In genomic region chrX:1355800-1356148, GRCh38 we compare ENCODE assay signal across 21 cellular contexts. TPM values are rescaled to one million over a fixed set of nuclear protein-coding genes. Genes with fewer than 3 reads are reported as not detected.
DNase-seq lines count a peak whose midpoint lies in the region; ATAC-seq and TF ChIP-seq lines count a peak whose summit lies in the region.
"Had no signal": no experiment of that assay in that cellular context is flagged by ENCODE, and none has a peak within 500 bp of the region (broad histone marks: within the 10 kb centered on the region; RNA-seq: fewer than 3 reads in every experiment).

No MANE protein-coding gene starts in this region.

- H3K4me1 ChIP-seq in CD8-positive, alpha-beta T cell (ENCODE audit: insufficient read depth, low read length) = no peaks in the 10 kb centered on the region
- H3K4me1 ChIP-seq in GM23338 (ENCODE audit: insufficient read depth) (peaks cover 8% of the 10 kb centered on the region), esophagus squamous epithelium (peaks cover 0 to 7% (median 0%) of the 10 kb centered on the region in 3 donors)
- H3K4me1 ChIP-seq: gastroesophageal sphincter, upper lobe of right lung had no signal

- H3F3A ChIP-seq in GM23338 (replicated peaks; ENCODE audit: low read depth) = peaks cover 4% of the 10 kb centered on the region; the same call in 1 of the 2 replicates

- H3K36me3 ChIP-seq in CD8-positive, alpha-beta T cell (ENCODE audit: insufficient read depth, low read length) = no peaks in the 10 kb centered on the region
- H3K36me3 ChIP-seq in GM23338 (ENCODE audit: insufficient read depth) (0 out of 2 replicates have a peak, but pooled peaks cover 10% of the 10 kb centered on the region), esophagus squamous epithelium (peaks cover 0 to 19% (median 0%) of the 10 kb centered on the region in 3 donors)

- no peaks in the 10 kb centered on the region for H3K27me3 Mint-ChIP-seq in CD8-positive, alpha-beta T cell (ENCODE audit: low read depth)
- H3K27me3 Mint-ChIP-seq in GM23338 (ENCODE audit: insufficient read depth, low read depth, poor library complexity) (peaks cover 9% of the 10 kb centered on the region), brain (peaks cover 3% of the 10 kb centered on the region), naive B cell (no peaks in the 10 kb centered on the region)
- H3K27me3 Mint-ChIP-seq: T-helper 17 cell had no signal

- H3K9me3 Mint-ChIP-seq in CD8-positive, alpha-beta T cell = no peaks in the 10 kb centered on the region
- H3K9me3 Mint-ChIP-seq in GM23338 (peaks cover 50% of the 10 kb centered on the region), brain (peaks cover 3 to 26% (median 11%) of the 10 kb centered on the region in 5 experiments), naive B cell (peaks cover 0 to 6% (median 0%) of the 10 kb centered on the region in 7 donors)

- peak overlapping the region; percentile 29; the same call in 1 of the 2 replicates for H2AFZ ChIP-seq in GM23338

- H3K4me2 ChIP-seq in GM23338 = peak overlapping the region; percentile 70; the same call in 1 of the 2 replicates

- peaks cover 6% of the 10 kb centered on the region for H3K4me1 Mint-ChIP-seq in CD8-positive, alpha-beta T cell (ENCODE audit: low read depth)
- H3K4me1 Mint-ChIP-seq in GM23338 (peaks cover 9% of the 10 kb centered on the region; the same call in 2 of the 3 replicates), brain (no peaks in the 10 kb centered on the region), naive B cell (peaks cover 4 to 17% (median 6%) of the 10 kb centered on the region in 3 donors)

- POLR2A ChIA-PET in CD8-positive, alpha-beta T cell (lab: Charles Lee) = no interaction called here

- no peak overlapping the region for H3K27ac ChIP-seq in CD8-positive, alpha-beta T cell (ENCODE audit: low read depth, low read length)
- H3K27ac ChIP-seq in GM23338 (ENCODE audit: low read depth) (peak overlapping the region; percentile 88), esophagus squamous epithelium (peak overlapping the region in 1 of 4 donors; percentile 17)
- H3K27ac ChIP-seq: epithelial cell of prostate, gastroesophageal sphincter, upper lobe of right lung had no signal

- H3K4me3 ChIP-seq in CD8-positive, alpha-beta T cell (ENCODE audit: low read depth, low read length) = no peak overlapping the region
- 0 out of 2 replicates have a peak overlapping the region, but pooled peaks have one; percentile 32 for H3K4me3 ChIP-seq in GM23338
- H3K4me3 ChIP-seq in esophagus squamous epithelium = no peak overlapping the region
- H3K4me3 ChIP-seq: gastroesophageal sphincter, lung, upper lobe of right lung had no signal

- no peak for DNase-seq in CD8-positive, alpha-beta T cell
- peak; percentile 38 for DNase-seq in GM23338 (ENCODE audit: low spot score)
- DNase-seq in naive B cell = no peak
- no peak for DNase-seq in NOMO-1 treated with dmso at 0.1 percent for 144 hours (lab: John Stamatoyannopoulos, UW; ENCODE audit: unreplicated experiment)
- no peak for DNase-seq in NCI-H1092 treated with DMSO at 0.1 percent for 48 hours (lab: John Stamatoyannopoulos, UW)
- DNase-seq in esophagus squamous epithelium (lab: John Stamatoyannopoulos, UW) = no peak
- DNase-seq: activated gamma-delta T cell treated with Interleukin-2 at 50 U/mL for 16 hours; HCEC 1CT; natural killer cell; NCI-H1436 treated with DMSO at 0.1 percent for 48 hours; NCI-H345; SHP77; stimulated activated naive CD4-positive, alpha-beta T cell treated with Interleukin-2 at 50 U/mL for 16 hours; T-helper 17 cell; upper lobe of right lung had no signal

- CTCF ChIA-PET in CD8-positive, alpha-beta T cell (lab: Charles Lee) = no interaction called here

- TF ChIP-seq CTCF in CD8-positive, alpha-beta T cell (IDR thresholded peaks at IDR 0.05) = no peak
- TF ChIP-seq CTCF in GM23338 (conservative IDR thresholded peaks at IDR 0.05; ENCODE audit: low read depth in 2 of 2) (no peak), brain (conservative IDR thresholded peaks at IDR 0.05) (no peak), esophagus squamous epithelium (IDR thresholded peaks at IDR 0.05) (no peak)

- TF ChIP-seq POLR2A in esophagus squamous epithelium (IDR thresholded peaks at IDR 0.05) = no peak

- intact Hi-C loops in CD8-positive, alpha-beta T cell (cut with DNase I, micrococcal nuclease) = no loop called here
- intact Hi-C loops in esophagus squamous epithelium (cut with DNase I) = no loop called here

- H3K9me3 ChIP-seq in CD8-positive, alpha-beta T cell (ENCODE audit: low read length) = no peaks in the 10 kb centered on the region
- peaks cover 0 to 10% (median 0%) of the 10 kb centered on the region in 3 donors for H3K9me3 ChIP-seq in esophagus squamous epithelium

- WGBS in esophagus squamous epithelium, 2 donors = 39 to 40% methylated on average over 6 of the region's 6 CpGs

- H4K20me1 ChIP-seq in GM23338 (replicated peaks; ENCODE audit: insufficient read depth) = no peaks in the 10 kb centered on the region

- no peaks in the 10 kb centered on the region for H3K9me2 ChIP-seq in GM23338 (ENCODE audit: insufficient read depth)

- peak overlapping the region; percentile 32 for H3K27ac Mint-ChIP-seq in CD8-positive, alpha-beta T cell
- H3K27ac Mint-ChIP-seq in GM23338 (no peak overlapping the region), brain (peak overlapping the region in 4 of 5 experiments; percentile 24 to 91 (median 56)), naive B cell (peak overlapping the region in 4 of 6 donors; percentile 54 to 79 (median 77))
- H3K27ac Mint-ChIP-seq: T-helper 17 cell had no signal

- no peaks in the 10 kb centered on the region for H3K79me2 ChIP-seq in GM23338 (replicated peaks; ENCODE audit: insufficient read depth)

- H3K27me3 ChIP-seq in CD8-positive, alpha-beta T cell (ENCODE audit: insufficient read depth, low read length) = no peaks in the 10 kb centered on the region
- H3K27me3 ChIP-seq in GM23338 (ENCODE audit: insufficient read depth) (no peaks in the 10 kb centered on the region), esophagus squamous epithelium (no peaks in the 10 kb centered on the region)
- H3K27me3 ChIP-seq: gastroesophageal sphincter, upper lobe of right lung had no signal

- ATAC-seq in CD8-positive, alpha-beta T cell = no peak
- ATAC-seq in GM23338 = peak; percentile 78
- peak in 1 of 2 donors; percentile 25 for ATAC-seq in naive B cell (ENCODE audit: low read depth in 2 of 2)
- no peak for ATAC-seq in GM21447 (IDR thresholded peaks at IDR 0.05; ENCODE audit: unreplicated experiment)
- ATAC-seq: gastroesophageal sphincter, T-helper 17 cell had no signal

- peaks cover 21% of the 10 kb centered on the region for H3K36me3 Mint-ChIP-seq in CD8-positive, alpha-beta T cell
- peaks cover 50% of the 10 kb centered on the region for H3K36me3 Mint-ChIP-seq in GM23338 (ENCODE audit: low read depth)
- peaks cover 53% of the 10 kb centered on the region for H3K36me3 Mint-ChIP-seq in brain
- H3K36me3 Mint-ChIP-seq in naive B cell = peaks cover 0 to 19% of the 10 kb centered on the region in 2 donors
- H3K36me3 Mint-ChIP-seq: natural killer cell had no signal

- no peak overlapping the region for H3K4me3 Mint-ChIP-seq in CD8-positive, alpha-beta T cell
- no peak overlapping the region for H3K4me3 Mint-ChIP-seq in GM23338
- no peak overlapping the region for H3K4me3 Mint-ChIP-seq in brain
- H3K4me3 Mint-ChIP-seq in naive B cell = no peak overlapping the region
- H3K4me3 Mint-ChIP-seq: natural killer cell, T-helper 17 cell had no signal

TF ChIP-seq in GM23338, 12 proteins besides CTCF, POLR2A, EP300 and RAD21 (continues in another document):
- TF ChIP-seq NANOG (IDR thresholded peaks at IDR 0.05; ENCODE audit: borderline replicate concordance) (no peak), ZNF331 (CRISPR knock-in tag; IDR thresholded peaks at IDR 0.05; ENCODE audit: low read depth) (no peak), ZNF114 (CRISPR knock-in tag; IDR thresholded peaks at IDR 0.05) (no peak), REST (IDR thresholded peaks at IDR 0.05; ENCODE audit: unreplicated experiment) (no peak), CREB1 (CRISPR knock-in tag; IDR thresholded peaks at IDR 0.05; ENCODE audit: low read depth) (no peak)

RNA-seq across cellular contexts. Expression of gene IL3RA, which starts 19.2 kb away (rescaled TPM):
- total RNA-seq in CD8-positive, alpha-beta T cell = 1 to 10 TPM in 1 of 2 experiments, under 1 TPM in 1; 0.94 to 1.1 TPM
- 0.39 TPM in 1 of 2 replicates, not detected in the other for total RNA-seq in GM23338 (2014; rRNA removed; shearing (Covaris generic))
- polyA plus RNA-seq in GM23338 (2016; fragmentation: Nextera tagmentation; extraction: Ambion mirVana) = 0.78 and 0.86 TPM in 2 replicates
- polyA plus RNA-seq in brain (ENCODE audit: insufficient read depth, low read depth, low replicate concordance) = 2.9 TPM
- polyA plus RNA-seq in naive B cell (ENCODE audit: low read depth in 6 of 6) = 10 to 100 TPM in 2 of 6 donors, 1 to 10 TPM in 4; 4.1 to 33.6 (median 7.5) TPM
- 10 to 100 TPM in 1 of 4 donors, 1 to 10 TPM in 1, under 1 TPM in 1, not detected in 1; 0.92 to 12.3 (median 5.9) TPM for total RNA-seq in esophagus squamous epithelium
- total RNA-seq: astrocyte had no signal

RNA-seq across cellular contexts. Expression of gene SLC25A6, which starts 36.1 kb away (rescaled TPM):
- total RNA-seq in CD8-positive, alpha-beta T cell = 100 to 1,000 TPM; 382 to 404 TPM
- 394 and 486 TPM in 2 replicates for total RNA-seq in GM23338 (2014; rRNA removed; shearing (Covaris generic))
- 358 TPM in 2 replicates for polyA plus RNA-seq in GM23338 (2016; fragmentation: Nextera tagmentation; extraction: Ambion mirVana)
- 412 TPM for polyA plus RNA-seq in brain (ENCODE audit: insufficient read depth, low read depth, low replicate concordance)
- polyA plus RNA-seq in naive B cell (ENCODE audit: low read depth in 6 of 6) = 100 to 1,000 TPM; 411 to 627 (median 548) TPM
- total RNA-seq in esophagus squamous epithelium = 100 to 1,000 TPM; 217 to 417 (median 248) TPM
